In genomic region chr19:55580628-55581144, GRCh38 we compare ENCODE assay signal across 8 cellular contexts. TPM values are rescaled to one million over a fixed set of nuclear protein-coding genes. Genes with fewer than 3 reads are reported as not detected.
DNase-seq lines count a peak whose midpoint lies in the region; ATAC-seq and TF ChIP-seq lines count a peak whose summit lies in the region.

A gene with protein sequence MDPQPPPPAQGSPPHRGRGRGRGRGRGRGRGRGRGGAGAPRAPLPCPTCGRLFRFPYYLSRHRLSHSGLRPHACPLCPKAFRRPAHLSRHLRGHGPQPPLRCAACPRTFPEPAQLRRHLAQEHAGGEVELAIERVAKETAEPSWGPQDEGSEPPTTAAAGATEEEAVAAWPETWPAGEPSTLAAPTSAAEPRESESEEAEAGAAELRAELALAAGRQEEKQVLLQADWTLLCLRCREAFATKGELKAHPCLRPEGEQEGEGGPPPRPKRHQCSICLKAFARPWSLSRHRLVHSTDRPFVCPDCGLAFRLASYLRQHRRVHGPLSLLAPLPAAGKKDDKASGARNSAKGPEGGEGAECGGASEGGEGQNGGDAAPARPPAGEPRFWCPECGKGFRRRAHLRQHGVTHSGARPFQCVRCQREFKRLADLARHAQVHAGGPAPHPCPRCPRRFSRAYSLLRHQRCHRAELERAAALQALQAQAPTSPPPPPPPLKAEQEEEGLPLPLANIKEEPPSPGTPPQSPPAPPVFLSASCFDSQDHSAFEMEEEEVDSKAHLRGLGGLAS (minus strand): TSS chr19:55580848. CDS start chr19:55579639, 1,209 bp downstream.

- CTCF ChIA-PET in CD8-positive, alpha-beta memory T cell (lab: Charles Lee) = interaction anchor here (1.4 to 1.6 kb wide), 2 partner anchors 50 to 52 kb away, joined by 3 to 7 read pairs; no protein-coding TSS in a partner anchor

- peak within 1 kb of the TSS; percentile 56 for H3K4me3 ChIP-seq in CD8-positive, alpha-beta memory T cell (ENCODE audit: low read length)
- peak within 1 kb of the TSS; percentile 76 to 83 for H3K4me3 ChIP-seq in left lung

- peaks cover 16% of the 10 kb centered on the region for H3K4me1 ChIP-seq in CD8-positive, alpha-beta memory T cell (ENCODE audit: insufficient read depth, low read length)
- H3K4me1 ChIP-seq in left lung = peaks cover 8 to 18% of the 10 kb centered on the region in 2 donors

- intact Hi-C loops in left lung (cut with DNase I) = no loop called here

- no peaks in the 10 kb centered on the region for H3K36me3 ChIP-seq in CD8-positive, alpha-beta memory T cell (ENCODE audit: insufficient read depth, low read length)
- H3K36me3 ChIP-seq in left lung = peaks cover 0 to 26% of the 10 kb centered on the region in 2 donors

- no peaks in the 10 kb centered on the region for H3K9me3 ChIP-seq in CD8-positive, alpha-beta memory T cell (ENCODE audit: low read length)
- no peaks in the 10 kb centered on the region for H3K9me3 ChIP-seq in left lung

- no peaks in the 10 kb centered on the region for H3K27me3 ChIP-seq in CD8-positive, alpha-beta memory T cell (ENCODE audit: insufficient read depth, low read length, poor library complexity, severe bottlenecking)
- H3K27me3 ChIP-seq in left lung = peaks cover 0 to 11% of the 10 kb centered on the region in 2 donors

- no peak for TF ChIP-seq CTCF in left lung (IDR thresholded peaks at IDR 0.05)

- POLR2A ChIA-PET in CD8-positive, alpha-beta memory T cell (lab: Charles Lee) = interaction anchor here (0.6 to 1.0 kb wide), 3 partner anchors 19 to 241 kb away, joined by 3 to 4 read pairs (median 3); partner anchors contain the start of genes FIZ1, KMT5C and ZNF524

- peaks cover 24 to 30% (median 30%) of the 10 kb centered on the region in 3 donors for H3K4me1 Mint-ChIP-seq in CD8-positive, alpha-beta memory T cell

- peak; percentile 44 for ATAC-seq in HG02763 (IDR thresholded peaks at IDR 0.05; ENCODE audit: unreplicated experiment)
- peak; percentile 89 for ATAC-seq in left lung
- ATAC-seq in HG02623 (IDR thresholded peaks at IDR 0.05; ENCODE audit: unreplicated experiment) = no peak

- H3K27ac Mint-ChIP-seq in CD8-positive, alpha-beta memory T cell = peak within 1 kb of the TSS; percentile 75 to 99 (median 92)

- H3K4me3 Mint-ChIP-seq in CD8-positive, alpha-beta memory T cell = peak within 1 kb of the TSS; percentile 80 to 91 (median 86)

- peaks cover 0 to 4% (median 0%) of the 10 kb centered on the region in 5 donors for H3K9me3 Mint-ChIP-seq in CD8-positive, alpha-beta memory T cell

- H3K27me3 Mint-ChIP-seq in CD8-positive, alpha-beta memory T cell = peaks cover 4% of the 10 kb centered on the region in 2 donors

- peak within 1 kb of the TSS; percentile 12 for H3K27ac ChIP-seq in CD8-positive, alpha-beta memory T cell (ENCODE audit: low read depth, low read length)
- H3K27ac ChIP-seq in left lung = peak within 1 kb of the TSS; percentile 80 to 87

- peak; percentile 53 to 79 (median 62) for DNase-seq in CD8-positive, alpha-beta memory T cell
- DNase-seq in NCI-H510A (lab: John Stamatoyannopoulos, UW) (peak; percentile 85), dedifferentiated amniotic fluid mesenchymal stem cell (ENCODE audit: extremely low spot score) (peak; percentile 88), left lung (peak; percentile 85 to 90)
- DNase-seq in activated CD4-positive, alpha-beta T cell treated with anti-CD3 and anti-CD28 coated beads for 4 hours = peak; percentile 64 to 71
- peak; percentile 60 to 76 for DNase-seq in stimulated activated CD4-positive, alpha-beta T cell treated with anti-CD3 and anti-CD28 coated beads, Interleukin-1b, Interleukin-23, amount 100 ng/mL, for 4 hours (ENCODE audit: low read depth in 2 of 2)

- H3K36me3 Mint-ChIP-seq in CD8-positive, alpha-beta memory T cell = peaks cover 10 to 15% (median 11%) of the 10 kb centered on the region in 3 donors

RNA-seq across cellular contexts. Expression of the gene that starts here (rescaled TPM):
- 1 to 10 TPM; 6.0 to 6.6 TPM for total RNA-seq in CD8-positive, alpha-beta memory T cell
- polyA plus RNA-seq in CD8-positive, alpha-beta memory T cell = 0.35 TPM
- total RNA-seq in left lung = 10 to 100 TPM; 12.8 to 14.7 TPM
